In genomic region chr13:36819811-36820140, GRCh38 we compare ENCODE assay signal across 8 cellular contexts. TPM values are rescaled to one million over a fixed set of nuclear protein-coding genes. Genes with fewer than 3 reads are reported as not detected.
DNase-seq lines count a peak whose midpoint lies in the region; ATAC-seq, FAIRE-seq and TF ChIP-seq lines count a peak whose summit lies in the region.
"Had no signal": no experiment of that assay in that cellular context is flagged by ENCODE, and none has a peak within 500 bp of the region (broad histone marks: within the 10 kb centered on the region; RNA-seq: fewer than 3 reads in every experiment).

No MANE protein-coding gene starts in this region.

- H3K9me3 Mint-ChIP-seq in activated CD4-positive, alpha-beta memory T cell treated with anti-CD3 and anti-CD28 coated beads, Interleukin-2, amount 10 ng/mL, durations not matched to agents 7 days and 5 days, result no peaks in the 10 kb centered on the region

- POLR2A ChIA-PET in activated CD4-positive, alpha-beta memory T cell treated with anti-CD3 and anti-CD28 coated beads, Interleukin-2, amount 10 ng/mL, durations not matched to agents 7 days and 5 days (lab: Charles Lee), result interaction anchor here (0.7 to 2.7 kb wide), 5 partner anchors 10 to 239 kb away, joined by 3 to 11 read pairs (median 3); partner anchors contain the start of genes ALG5 and EXOSC8

- ATAC-seq in GM21723 (IDR thresholded peaks at IDR 0.05; ENCODE audit: unreplicated experiment), result peak; percentile 23
- ATAC-seq in foreskin keratinocyte, result peak; percentile 30
- ATAC-seq in psoas muscle, result peak; percentile 2 to 10 (median 4)

- DNase-seq in KBM-7 (peak; percentile 51), foreskin keratinocyte (peak in 1 of 2 donors; percentile 9), psoas muscle (no peak), RCC 7860 (ENCODE audit: low spot score) (no peak)
- DNase-seq in activated CD4-positive, alpha-beta memory T cell treated with anti-CD3 and anti-CD28 coated beads, Interleukin-2, amount 10 ng/mL, durations not matched to agents 7 days and 5 days, result peak; percentile 55

- H3K27ac ChIP-seq in foreskin keratinocyte (no peak overlapping the region), psoas muscle (peak overlapping the region; percentile 79)

- peak overlapping the region; percentile 94 for H3K4me3 Mint-ChIP-seq in activated CD4-positive, alpha-beta memory T cell treated with anti-CD3 and anti-CD28 coated beads, Interleukin-2, amount 10 ng/mL, durations not matched to agents 7 days and 5 days

- peak overlapping the region; percentile 93 for H3K27ac Mint-ChIP-seq in activated CD4-positive, alpha-beta memory T cell treated with anti-CD3 and anti-CD28 coated beads, Interleukin-2, amount 10 ng/mL, durations not matched to agents 7 days and 5 days

- 0% methylated on average over 14 of the region's 14 CpGs for WGBS in psoas muscle, 3 donors

- H3K4me1 Mint-ChIP-seq in activated CD4-positive, alpha-beta memory T cell treated with anti-CD3 and anti-CD28 coated beads, Interleukin-2, amount 10 ng/mL, durations not matched to agents 7 days and 5 days, result peaks cover 54% of the 10 kb centered on the region

- H3K36me3 ChIP-seq in psoas muscle (ENCODE audit: insufficient read depth in 1 of 2, low read depth in 1 of 2), result no peaks in the 10 kb centered on the region

- no peak for FAIRE-seq in RCC 7860 (lab: Jason Lieb, UNC)
- FAIRE-seq: colon had no signal

- H3K4me3 ChIP-seq in GM08714 (ENCODE audit: low read length) (peak overlapping the region; percentile 87), psoas muscle (peak overlapping the region; percentile 90)

- H3K4me1 ChIP-seq in foreskin keratinocyte (peaks cover 6% of the 10 kb centered on the region), psoas muscle (peaks cover 16% of the 10 kb centered on the region)

- H3K36me3 Mint-ChIP-seq in activated CD4-positive, alpha-beta memory T cell treated with anti-CD3 and anti-CD28 coated beads, Interleukin-2, amount 10 ng/mL, durations not matched to agents 7 days and 5 days (ENCODE audit: low read depth), result peaks cover 10% of the 10 kb centered on the region

- peaks cover 9% of the 10 kb centered on the region for H3K27me3 Mint-ChIP-seq in activated CD4-positive, alpha-beta memory T cell treated with anti-CD3 and anti-CD28 coated beads, Interleukin-2, amount 10 ng/mL, durations not matched to agents 7 days and 5 days

- intact Hi-C loops in psoas muscle (cut with DNase I), result no loop called here

- H3K9me3 ChIP-seq in psoas muscle, result no peaks in the 10 kb centered on the region

- no peaks in the 10 kb centered on the region for H3K27me3 ChIP-seq in foreskin keratinocyte
- no peaks in the 10 kb centered on the region for H3K27me3 ChIP-seq in psoas muscle (ENCODE audit: insufficient read depth in 3 of 3, low read length in 2 of 3)

- in situ Hi-C loops in KBM-7 (cut with MboI; ENCODE audit: low pct_unique_long_range_greater_than_20kb, low sequenced_read_pairs), result no loop called here

- no peak for TF ChIP-seq CTCF in foreskin keratinocyte (conservative IDR thresholded peaks at IDR 0.05)
- TF ChIP-seq CTCF in psoas muscle (IDR thresholded peaks at IDR 0.05), result no peak

- CTCF ChIA-PET in activated CD4-positive, alpha-beta memory T cell treated with anti-CD3 and anti-CD28 coated beads, Interleukin-2, amount 10 ng/mL, durations not matched to agents 7 days and 5 days (lab: Charles Lee), result no interaction called here

RNA-seq across cellular contexts. Expression of gene RFXAP, which starts 0.8 kb away (rescaled TPM):
- 10 to 100 TPM; 15.3 to 16.1 TPM for total RNA-seq in activated CD4-positive, alpha-beta memory T cell treated with anti-CD3 and anti-CD28 coated beads, Interleukin-2, amount 10 ng/mL, durations not matched to agents 7 days and 5 days
- total RNA-seq in foreskin keratinocyte (1.9 and 2.1 TPM in 2 replicates), psoas muscle (1 to 10 TPM; 1.4 to 4.1 (median 2.5) TPM)
- polyA plus RNA-seq in foreskin keratinocyte (1.9 and 2.3 TPM in 2 replicates), psoas muscle (1 to 10 TPM; 1.2 to 2.1 (median 1.7) TPM)

Comparison
In these comparisons a context has a peak if more than half of its experiments do, and no peak if none do; other contexts are left out.
1. DNase-seq: peak in KBM-7 (single experiment) and activated CD4-positive, alpha-beta memory T cell treated with anti-CD3 and anti-CD28 coated beads, Interleukin-2, amount 10 ng/mL, durations not matched to agents 7 days and 5 days (single experiment); none in psoas muscle (0 of 2) and RCC 7860 (single experiment).
2. Peak in every context shown above with its lines, with median percentiles within 50 percentile points of each other: ATAC-seq.